Comparison of ENCODE assay signal across 19 cellular contexts in genomic region chr5:88089757-88090390, GRCh38.
DNase-seq lines count a peak whose midpoint lies in the region; ATAC-seq and TF ChIP-seq lines count a peak whose summit lies in the region.
"Had no signal": no experiment of that assay in that cellular context is flagged by ENCODE, and none has a peak within 500 bp of the region (broad histone marks: within the 10 kb centered on the region; RNA-seq: fewer than 3 reads in every experiment).

No MANE protein-coding gene starts in this region.

- H3K4me3 ChIP-seq in PC-3 (ENCODE audit: low read length), result no peak overlapping the region
- H3K4me3 ChIP-seq: K562, SJSA1 had no signal

- POLR2A ChIA-PET in PC-3 (lab: Charles Lee; ENCODE audit: unreplicated experiment), result interaction anchor here (0.6 kb wide), 1 partner anchor 31 kb away, joined by 5 read pairs; no protein-coding TSS in a partner anchor

- no peak overlapping the region for H3K4me2 ChIP-seq in PC-3 (ENCODE audit: low read length)

- H3K27me3 Mint-ChIP-seq in brain, result peaks cover 6% of the 10 kb centered on the region

- H3K27ac ChIP-seq in PC-3 (ENCODE audit: low read length), result no peak overlapping the region
- H3K27ac ChIP-seq: RWPE1, SJSA1 had no signal

- H3K9me2 ChIP-seq in PC-3 (replicated peaks; ENCODE audit: low read length), result no peaks in the 10 kb centered on the region

- H3K9me3 ChIP-seq in PC-3 (ENCODE audit: low read length), result no peaks in the 10 kb centered on the region
- H3K9me3 ChIP-seq: SJSA1 had no signal

- no peaks in the 10 kb centered on the region for H3K9me3 Mint-ChIP-seq in brain

- CTCF ChIA-PET in PC-3 (lab: Charles Lee), result no interaction called here

- TF ChIP-seq CTCF in brain (conservative IDR thresholded peaks at IDR 0.05) (no peak), PC-3 (conservative IDR thresholded peaks at IDR 0.05; ENCODE audit: low read depth, low read length) (no peak)

- ATAC-seq in PC-3, result no peak
- ATAC-seq: K562 had no signal

- H3K9ac ChIP-seq in PC-3 (ENCODE audit: low read length), result no peak overlapping the region

- no peaks in the 10 kb centered on the region for H3K36me3 ChIP-seq in PC-3 (ENCODE audit: low read depth, low read length)
- H3K36me3 ChIP-seq: SJSA1 had no signal

- peaks cover 78% of the 10 kb centered on the region for H3K4me1 Mint-ChIP-seq in brain

- H3K36me3 Mint-ChIP-seq in brain, result no peaks in the 10 kb centered on the region

- H3K4me1 ChIP-seq in PC-3 (ENCODE audit: insufficient read depth, low read length), result no peaks in the 10 kb centered on the region
- H3K4me1 ChIP-seq: SJSA1 had no signal

- peak overlapping the region; percentile 1 to 64 (median 34) for H3K4me3 Mint-ChIP-seq in brain

- H3F3A ChIP-seq in PC-3 (ENCODE audit: low read length, unreplicated experiment), result no peaks in the 10 kb centered on the region

- no peaks in the 10 kb centered on the region for H4K20me1 ChIP-seq in PC-3 (ENCODE audit: low read length)

- H3K27me3 ChIP-seq in PC-3 (ENCODE audit: low read length), result no peaks in the 10 kb centered on the region
- H3K27me3 ChIP-seq: SJSA1 had no signal

- BruUV-seq in PC-3 (replicated peaks; lab: Mats Ljungman, UMichigan), result no TSS peak

- no peak overlapping the region for H2AFZ ChIP-seq in PC-3 (ENCODE audit: low read length)

- no peaks in the 10 kb centered on the region for H3K79me2 ChIP-seq in PC-3 (ENCODE audit: low read length)

- H3K27ac Mint-ChIP-seq in brain, result peak overlapping the region; percentile 26 to 88 (median 74)

- intact Hi-C loops in PC-3 (cut with micrococcal nuclease), result no loop called here

- DNase-seq in NCI-H524 (lab: John Stamatoyannopoulos, UW) (peak; percentile 25 to 60), NCI-H524 treated with DMSO at 0.1 percent for 48 hours (lab: John Stamatoyannopoulos, UW) (no peak), medulla oblongata (ENCODE audit: extremely low spot score) (peak; percentile 43), glomerular visceral epithelial cell (ENCODE audit: extremely low spot score) (no peak), PC-3 (no peak), GM19238 (ENCODE audit: insufficient read length, low spot score) (no peak), DMS53 treated with DMSO at 0.1 percent for 48 hours (lab: John Stamatoyannopoulos, UW; ENCODE audit: unreplicated experiment) (no peak)
- DNase-seq: 8988T; DMS79; GDM1; NCI-H146; NCI-H2081 treated with DMSO at 0.1 percent for 48 hours; NCI-H526 treated with DMSO at 0.1 percent for 48 hours; NK-92 treated with Interleukin-12 subunit alpha and Interleukin-12 subunit beta, amount 100 ng/mL, for 24 hours; OCI-M1 had no signal

Comparison
In these comparisons a context has a peak if more than half of its experiments do, and no peak if none do; other contexts are left out.
1. DNase-seq: peak in NCI-H524 (2 of 2) and medulla oblongata (single experiment); none in NCI-H524 treated with DMSO at 0.1 percent for 48 hours (single experiment), glomerular visceral epithelial cell (single experiment), PC-3 (single experiment), GM19238 (single experiment) and DMS53 treated with DMSO at 0.1 percent for 48 hours (single experiment).